In genomic region chr5:17415282-17415681, GRCh38 we compare ENCODE assay signal across 20 cellular contexts.
DNase-seq lines count a peak whose midpoint lies in the region; ATAC-seq and TF ChIP-seq lines count a peak whose summit lies in the region.
"Had no signal": no experiment of that assay in that cellular context is flagged by ENCODE, and none has a peak within 500 bp of the region (broad histone marks: within the 10 kb centered on the region; RNA-seq: fewer than 3 reads in every experiment).

No MANE protein-coding gene starts in this region.

- H3K9me3 ChIP-seq in spleen: no peaks in the 10 kb centered on the region
- H3K9me3 ChIP-seq: gastroesophageal sphincter, neutrophil had no signal

- H3K27ac Mint-ChIP-seq in WTC11: 0 out of 2 replicates have a peak overlapping the region, but pooled peaks have one; percentile 24
- H3K27ac Mint-ChIP-seq: activated T-helper 1 cell treated with anti-CD3 and anti-CD28 coated beads, Interleukin-12 subunit alpha, Interleukin-12 subunit beta, Interleukin-2, Interleukin-4 antibody, amounts not matched to agents 30 ng/mL and 10 ng/mL and 1 ng/mL, durations not matched to agents 14 hours and 24 hours and 36 hours; memory B cell had no signal

- DNase-seq in NCI-H748 (lab: John Stamatoyannopoulos, UW; ENCODE audit: unreplicated experiment) (peak; percentile 68), NCI-H748 treated with DMSO at 0.1 percent for 48 hours (lab: John Stamatoyannopoulos, UW) (no peak), WTC11 (ENCODE audit: low spot score) (peak; percentile 37), iPS-NIHi7 (ENCODE audit: extremely low spot score) (peak; percentile 32), spleen (peak; percentile 58), foreskin keratinocyte (no peak)
- DNase-seq: cerebellar nuclear complex; DND-41; NCI-H1930; NCI-H526 treated with DMSO at 0.1 percent for 48 hours; right cardiac atrium; RPMI8226; stimulated activated CD4-positive, alpha-beta T cell treated with anti-CD3 and anti-CD28 coated beads, Interleukin-1b, Interleukin-23, amount 100 ng/mL, for 48 hours had no signal

- no peak overlapping the region for H3K27ac ChIP-seq in spleen
- no peak overlapping the region for H3K27ac ChIP-seq in foreskin keratinocyte
- H3K27ac ChIP-seq: C4-2B, gastroesophageal sphincter, neutrophil had no signal

- POLR2A ChIA-PET in WTC11 (lab: Charles Lee): no interaction called here

- H3K27me3 ChIP-seq in spleen (replicated peaks in 1 of 7): no peaks in the 10 kb centered on the region
- H3K27me3 ChIP-seq in foreskin keratinocyte: no peaks in the 10 kb centered on the region
- H3K27me3 ChIP-seq: gastroesophageal sphincter, neutrophil had no signal

- intact Hi-C loops in spleen (cut with DNase I; ENCODE audit: low total_unique reads): no loop called here

- H3K36me3 ChIP-seq in spleen: no peaks in the 10 kb centered on the region
- H3K36me3 ChIP-seq: gastroesophageal sphincter, neutrophil had no signal

- no peaks in the 10 kb centered on the region for H3K9me3 Mint-ChIP-seq in WTC11
- H3K9me3 Mint-ChIP-seq: activated T-helper 1 cell treated with anti-CD3 and anti-CD28 coated beads, Interleukin-12 subunit alpha, Interleukin-12 subunit beta, Interleukin-2, Interleukin-4 antibody, amounts not matched to agents 30 ng/mL and 10 ng/mL and 1 ng/mL, durations not matched to agents 14 hours and 24 hours and 36 hours; memory B cell had no signal

- CTCF ChIA-PET in WTC11 (lab: Charles Lee): interaction anchor here (1.8 kb wide), 1 partner anchor 199 kb away, joined by 5 read pairs; no protein-coding TSS in a partner anchor

- H3K4me3 ChIP-seq in spleen: no peak overlapping the region
- H3K4me3 ChIP-seq: gastroesophageal sphincter had no signal

- H3K36me3 Mint-ChIP-seq in WTC11: peaks cover 5% of the 10 kb centered on the region; the same call in 1 of the 2 replicates
- H3K36me3 Mint-ChIP-seq: memory B cell had no signal

- TF ChIP-seq POLR2A in spleen (IDR thresholded peaks at IDR 0.05): no peak

- peaks cover 5% of the 10 kb centered on the region for H3K27me3 Mint-ChIP-seq in WTC11 (ENCODE audit: low read depth)

- 62 to 88% (median 81%) methylated on average over 11 of the region's 11 CpGs for WGBS in spleen, 5 donors

- H3K4me3 Mint-ChIP-seq in WTC11: no peak overlapping the region
- H3K4me3 Mint-ChIP-seq: activated T-helper 1 cell treated with anti-CD3 and anti-CD28 coated beads, Interleukin-12 subunit alpha, Interleukin-12 subunit beta, Interleukin-2, Interleukin-4 antibody, amounts not matched to agents 30 ng/mL and 10 ng/mL and 1 ng/mL, durations not matched to agents 14 hours and 24 hours and 36 hours; memory B cell had no signal

- TF ChIP-seq CTCF in WTC11 (IDR thresholded peaks at IDR 0.05) (no peak), spleen (IDR thresholded peaks at IDR 0.05 in 8 of 11, conservative IDR thresholded peaks at IDR 0.05 in 3 of 11) (no peak), foreskin keratinocyte (conservative IDR thresholded peaks at IDR 0.05) (no peak)

- ATAC-seq in WTC11 (peak; percentile 89), HG03095 (IDR thresholded peaks at IDR 0.05; ENCODE audit: unreplicated experiment) (no peak), GM19467 (IDR thresholded peaks at IDR 0.05; ENCODE audit: unreplicated experiment) (no peak), foreskin keratinocyte (no peak)
- ATAC-seq: gastroesophageal sphincter, right cardiac atrium had no signal

- H3K4me1 ChIP-seq in spleen: peaks cover 0 to 13% (median 0%) of the 10 kb centered on the region in 6 donors
- H3K4me1 ChIP-seq in foreskin keratinocyte: no peaks in the 10 kb centered on the region
- H3K4me1 ChIP-seq: gastroesophageal sphincter had no signal

- peaks cover 41% of the 10 kb centered on the region for H3K4me1 Mint-ChIP-seq in WTC11

TF ChIP-seq in WTC11, 78 proteins besides CTCF, POLR2A, EP300 and RAD21:
- no peak for TF ChIP-seq OVOL2 (CRISPR knock-in tag; IDR thresholded peaks at IDR 0.05; ENCODE audit: borderline replicate concordance)
- peak; percentile 20; the same call in 1 of the 2 replicates for TF ChIP-seq USF1 (CRISPR knock-in tag; IDR thresholded peaks at IDR 0.05)
- TF ChIP-seq NFE2L1 (CRISPR knock-in tag; IDR thresholded peaks at IDR 0.05): no peak
- TF ChIP-seq ZNF219 (CRISPR knock-in tag; IDR thresholded peaks at IDR 0.05; ENCODE audit: borderline replicate concordance): no peak

Comparison
In these comparisons a context has a peak if more than half of its experiments do, and no peak if none do; other contexts are left out.
1. DNase-seq: peak in NCI-H748 (single experiment), WTC11 (single experiment), iPS-NIHi7 (single experiment) and spleen (single experiment); none in NCI-H748 treated with DMSO at 0.1 percent for 48 hours (single experiment) and foreskin keratinocyte (0 of 2).